ENCODE assay signal across 1 cellular context in the genomic region with DNA sequence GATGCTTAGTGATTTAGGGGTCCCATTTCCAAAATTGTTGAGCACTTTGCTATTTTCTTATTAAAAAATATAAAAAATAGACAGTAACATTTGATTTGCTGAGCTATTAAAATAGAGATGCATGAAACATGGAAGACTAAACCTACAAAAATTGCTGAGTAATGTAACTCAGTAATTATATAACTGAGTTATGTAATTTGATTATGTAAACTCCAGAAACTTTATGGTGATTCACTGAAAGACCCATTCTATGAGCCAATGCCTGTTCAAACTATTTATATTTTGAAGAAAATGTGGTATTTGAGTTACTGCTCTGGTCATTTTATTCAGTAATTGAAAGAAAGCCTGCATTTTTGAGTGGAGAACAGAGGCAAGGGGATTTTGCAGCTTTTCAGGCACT.
TF ChIP-seq lines count a peak whose summit lies in the region.

No MANE protein-coding gene starts in this region.

TF ChIP-seq in WTC11, 78 proteins besides CTCF, POLR2A, EP300 and RAD21 (continued from another document):
- TF ChIP-seq, protein P1, sequence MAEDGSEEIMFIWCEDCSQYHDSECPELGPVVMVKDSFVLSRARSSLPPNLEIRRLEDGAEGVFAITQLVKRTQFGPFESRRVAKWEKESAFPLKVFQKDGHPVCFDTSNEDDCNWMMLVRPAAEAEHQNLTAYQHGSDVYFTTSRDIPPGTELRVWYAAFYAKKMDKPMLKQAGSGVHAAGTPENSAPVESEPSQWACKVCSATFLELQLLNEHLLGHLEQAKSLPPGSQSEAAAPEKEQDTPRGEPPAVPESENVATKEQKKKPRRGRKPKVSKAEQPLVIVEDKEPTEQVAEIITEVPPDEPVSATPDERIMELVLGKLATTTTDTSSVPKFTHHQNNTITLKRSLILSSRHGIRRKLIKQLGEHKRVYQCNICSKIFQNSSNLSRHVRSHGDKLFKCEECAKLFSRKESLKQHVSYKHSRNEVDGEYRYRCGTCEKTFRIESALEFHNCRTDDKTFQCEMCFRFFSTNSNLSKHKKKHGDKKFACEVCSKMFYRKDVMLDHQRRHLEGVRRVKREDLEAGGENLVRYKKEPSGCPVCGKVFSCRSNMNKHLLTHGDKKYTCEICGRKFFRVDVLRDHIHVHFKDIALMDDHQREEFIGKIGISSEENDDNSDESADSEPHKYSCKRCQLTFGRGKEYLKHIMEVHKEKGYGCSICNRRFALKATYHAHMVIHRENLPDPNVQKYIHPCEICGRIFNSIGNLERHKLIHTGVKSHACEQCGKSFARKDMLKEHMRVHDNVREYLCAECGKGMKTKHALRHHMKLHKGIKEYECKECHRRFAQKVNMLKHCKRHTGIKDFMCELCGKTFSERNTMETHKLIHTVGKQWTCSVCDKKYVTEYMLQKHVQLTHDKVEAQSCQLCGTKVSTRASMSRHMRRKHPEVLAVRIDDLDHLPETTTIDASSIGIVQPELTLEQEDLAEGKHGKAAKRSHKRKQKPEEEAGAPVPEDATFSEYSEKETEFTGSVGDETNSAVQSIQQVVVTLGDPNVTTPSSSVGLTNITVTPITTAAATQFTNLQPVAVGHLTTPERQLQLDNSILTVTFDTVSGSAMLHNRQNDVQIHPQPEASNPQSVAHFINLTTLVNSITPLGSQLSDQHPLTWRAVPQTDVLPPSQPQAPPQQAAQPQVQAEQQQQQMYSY (CRISPR knock-in tag; IDR thresholded peaks at IDR 0.05), result no peak
- TF ChIP-seq, protein P2, sequence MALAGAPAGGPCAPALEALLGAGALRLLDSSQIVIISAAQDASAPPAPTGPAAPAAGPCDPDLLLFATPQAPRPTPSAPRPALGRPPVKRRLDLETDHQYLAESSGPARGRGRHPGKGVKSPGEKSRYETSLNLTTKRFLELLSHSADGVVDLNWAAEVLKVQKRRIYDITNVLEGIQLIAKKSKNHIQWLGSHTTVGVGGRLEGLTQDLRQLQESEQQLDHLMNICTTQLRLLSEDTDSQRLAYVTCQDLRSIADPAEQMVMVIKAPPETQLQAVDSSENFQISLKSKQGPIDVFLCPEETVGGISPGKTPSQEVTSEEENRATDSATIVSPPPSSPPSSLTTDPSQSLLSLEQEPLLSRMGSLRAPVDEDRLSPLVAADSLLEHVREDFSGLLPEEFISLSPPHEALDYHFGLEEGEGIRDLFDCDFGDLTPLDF (CRISPR knock-in tag; IDR thresholded peaks at IDR 0.05), result no peak
- TF ChIP-seq NR1H2 (CRISPR knock-in tag; IDR thresholded peaks at IDR 0.05) (no peak), CBFB (CRISPR knock-in tag; IDR thresholded peaks at IDR 0.05; ENCODE audit: low read depth) (no peak)
TF ChIP-seq in WTC11: peak in this region for 0.
